In genomic region chr2:84443477-84443876, GRCh38 we compare ENCODE assay signal across 17 cellular contexts. TPM values are rescaled to one million over a fixed set of nuclear protein-coding genes. Genes with fewer than 3 reads are reported as not detected.
DNase-seq lines count a peak whose midpoint lies in the region; ATAC-seq, FAIRE-seq and TF ChIP-seq lines count a peak whose summit lies in the region.
"Had no signal": no experiment of that assay in that cellular context is flagged by ENCODE, and none has a peak within 500 bp of the region (broad histone marks: within the 10 kb centered on the region; RNA-seq: fewer than 3 reads in every experiment).

No MANE protein-coding gene starts in this region.

- H3K4me3 ChIP-seq in cardiac muscle cell (no peak overlapping the region), astrocyte of the spinal cord (ENCODE audit: low read depth, low read length) (no peak overlapping the region)
- H3K4me3 ChIP-seq: heart right ventricle, neural progenitor cell, right atrium auricular region had no signal

- intact Hi-C loops in left ventricle myocardium superior (cut with micrococcal nuclease) = no loop called here

- no peaks in the 10 kb centered on the region for H3K27me3 ChIP-seq in cardiac muscle cell
- H3K27me3 ChIP-seq: heart right ventricle, neural progenitor cell, right atrium auricular region had no signal

- TF ChIP-seq CTCF in cardiac muscle cell (IDR thresholded peaks at IDR 0.05; ENCODE audit: low read depth, low read length) (no peak), astrocyte of the spinal cord (IDR thresholded peaks at IDR 0.05; ENCODE audit: low read depth, low read length) (no peak)

- H3K9me3 ChIP-seq in cardiac muscle cell (ENCODE audit: low read depth) = no peaks in the 10 kb centered on the region
- H3K9me3 ChIP-seq: heart right ventricle, right atrium auricular region had no signal

- in situ Hi-C loops in astrocyte of the spinal cord (cut with HindIII; ENCODE audit: low sequenced_read_pairs) = no loop called here

- peak in 1 of 2 donors; percentile 86 for DNase-seq in cardiac muscle cell (ENCODE audit: low read depth in 1 of 2, low spot score in 1 of 2)
- DNase-seq in left ventricle myocardium superior = no peak
- peak; percentile 18 for DNase-seq in astrocyte of the spinal cord (ENCODE audit: low read depth, low spot score)
- peak; percentile 52 for DNase-seq in inferior parietal cortex (ENCODE audit: extremely low spot score)
- no peak for DNase-seq in NK-92 treated with Interleukin-12 subunit alpha and Interleukin-12 subunit beta, amount 100 ng/mL, for 24 hours (lab: John Stamatoyannopoulos, UW)
- DNase-seq in GM12892 (ENCODE audit: insufficient read length) = no peak
- DNase-seq in iPS-NIHi7 (ENCODE audit: extremely low spot score) = no peak
- DNase-seq: activated effector memory CD4-positive, alpha-beta T cell treated with Interleukin-2 at 50 U/mL for 16 hours; CD4-positive, alpha-beta memory T cell; dermis blood vessel endothelial cell; heart right ventricle; Kasumi-1; NCI-H1417 treated with DMSO at 0.1 percent for 48 hours had no signal

- ATAC-seq in left ventricle myocardium superior = no peak
- ATAC-seq: heart right ventricle had no signal

- no peak for TF ChIP-seq POLR2A in GM12892 (IDR thresholded peaks at IDR 0.05; ENCODE audit: low read depth, low read length)

- FAIRE-seq in GM12892 (lab: Jason Lieb, UNC) = no peak
- FAIRE-seq: keratinocyte had no signal

- peak overlapping the region; percentile 9 for H3K27ac ChIP-seq in cardiac muscle cell
- H3K27ac ChIP-seq in temporal lobe (ENCODE audit: low read depth, low read length) = peak overlapping the region; percentile 82
- H3K27ac ChIP-seq: heart right ventricle, neural progenitor cell, right atrium auricular region had no signal

- peaks cover 19% of the 10 kb centered on the region for H3K36me3 ChIP-seq in cardiac muscle cell

- H3K4me1 ChIP-seq in cardiac muscle cell (ENCODE audit: low read depth) = no peaks in the 10 kb centered on the region
- H3K4me1 ChIP-seq: neural progenitor cell, right atrium auricular region had no signal

RNA-seq across cellular contexts. Expression of gene SUCLG1, which starts 15.6 kb away (rescaled TPM):
- total RNA-seq in cardiac muscle cell (56.4 and 90.8 TPM in 2 replicates), left ventricle myocardium superior (308 TPM), temporal lobe (46.5 TPM)
- 158 TPM in 2 replicates for polyA plus RNA-seq in cardiac muscle cell
- polyA plus RNA-seq in GM12892 (2012; ENCODE audit: missing spikeins) = 85.0 TPM

Comparison
In these comparisons a context has a peak if more than half of its experiments do, and no peak if none do; other contexts are left out.
1. DNase-seq: peak in astrocyte of the spinal cord (single experiment) and inferior parietal cortex (single experiment); none in left ventricle myocardium superior (single experiment), NK-92 treated with Interleukin-12 subunit alpha and Interleukin-12 subunit beta, amount 100 ng/mL, for 24 hours (single experiment), GM12892 (single experiment) and iPS-NIHi7 (single experiment).